In genomic region chr1:153550398-153550758, GRCh38 we compare ENCODE assay signal across 24 cellular contexts. TPM values are rescaled to one million over a fixed set of nuclear protein-coding genes. Genes with fewer than 3 reads are reported as not detected.
A peak's percentile ranks its signal among the peaks of the same experiment; 100 is the strongest.
DNase-seq lines count a peak whose midpoint lies in the region; ATAC-seq and TF ChIP-seq lines count a peak whose summit lies in the region.
"Had no signal": no experiment of that assay in that cellular context is flagged by ENCODE, and none has a peak within 500 bp of the region (broad histone marks: within the 10 kb centered on the region; RNA-seq: fewer than 3 reads in every experiment).

No MANE protein-coding gene starts in this region.

- peaks cover 2% of the 10 kb centered on the region for H3K36me3 Mint-ChIP-seq in T-helper 2 cell treated with Interferon-gamma antibody and Interleukin-4, amounts not matched to agents 5 μg/mL and 100 μg/mL, for 36 hours (ENCODE audit: low read depth)
- H3K36me3 Mint-ChIP-seq in mesothelial cell of epicardium (no peaks in the 10 kb centered on the region), Calu3 (ENCODE audit: insufficient read depth, unreplicated experiment) (peaks cover 12% of the 10 kb centered on the region)

- BruUV-seq in mammary epithelial cell (replicated peaks; lab: Mats Ljungman, UMichigan): no TSS peak
- no TSS peak for BruUV-seq in Calu3 (replicated peaks; lab: Mats Ljungman, UMichigan)

- H3K9me3 Mint-ChIP-seq in T-helper 2 cell treated with Interferon-gamma antibody and Interleukin-4, amounts not matched to agents 5 μg/mL and 100 μg/mL, for 36 hours: no peaks in the 10 kb centered on the region
- H3K9me3 Mint-ChIP-seq in mesothelial cell of epicardium (no peaks in the 10 kb centered on the region), Calu3 (ENCODE audit: low read depth, unreplicated experiment) (no peaks in the 10 kb centered on the region)
- H3K9me3 Mint-ChIP-seq: immature natural killer cell had no signal

- peaks cover 35% of the 10 kb centered on the region for H3K4me1 Mint-ChIP-seq in T-helper 2 cell treated with Interferon-gamma antibody and Interleukin-4, amounts not matched to agents 5 μg/mL and 100 μg/mL, for 36 hours (ENCODE audit: low read depth)
- H3K4me1 Mint-ChIP-seq in mesothelial cell of epicardium (peaks cover 65% of the 10 kb centered on the region), Calu3 (ENCODE audit: low read depth, unreplicated experiment) (peaks cover 52% of the 10 kb centered on the region)

- ATAC-seq in upper lobe of left lung (ENCODE audit: low FRiP score in 2 of 2): no peak
- ATAC-seq: activated CD8-positive, alpha-beta memory T cell treated with anti-CD3 and anti-CD28 coated beads, Interleukin-2, amount 10 ng/mL, durations not matched to agents 7 days and 5 days; right cardiac atrium had no signal

- no peak for DNase-seq in T-helper 2 cell treated with Interferon-gamma antibody and Interleukin-4, amounts not matched to agents 5 μg/mL and 100 μg/mL, for 36 hours (ENCODE audit: low spot score)
- DNase-seq in T-helper 2 cell: no peak
- DNase-seq in mammary epithelial cell: no peak
- DNase-seq in mesothelial cell of epicardium (ENCODE audit: low spot score in 2 of 2, unreplicated experiment in 2 of 2): no peak
- no peak for DNase-seq in upper lobe of left lung
- DNase-seq in Calu3: no peak
- DNase-seq in NCI-H748 (lab: John Stamatoyannopoulos, UW; ENCODE audit: unreplicated experiment): no peak
- no peak for DNase-seq in NCI-H345 (lab: John Stamatoyannopoulos, UW)
- DNase-seq: activated CD8-positive, alpha-beta memory T cell treated with anti-CD3 and anti-CD28 coated beads, Interleukin-2, amount 10 ng/mL, durations not matched to agents 7 days and 5 days; activated gamma-delta T cell; cortex of kidney; DMS79 treated with DMSO at 0.1 percent for 48 hours; glutamatergic neuron; immature natural killer cell; NCI-H1092; NCI-H2171; NK-92 treated with Interleukin-12 subunit alpha and Interleukin-12 subunit beta, amount 100 ng/mL, for 24 hours; nucleus accumbens; right cardiac atrium; stimulated activated CD4-positive, alpha-beta T cell treated with anti-CD3 and anti-CD28 coated beads, Interleukin-2, amount 100 ng/mL, for 24 hours; WERI-Rb-1 had no signal

- no peak overlapping the region for H3K9ac ChIP-seq in mammary epithelial cell (ENCODE audit: insufficient read depth, low read length)

- no peaks in the 10 kb centered on the region for H3K27me3 Mint-ChIP-seq in T-helper 2 cell treated with Interferon-gamma antibody and Interleukin-4, amounts not matched to agents 5 μg/mL and 100 μg/mL, for 36 hours (ENCODE audit: low read depth)
- no peaks in the 10 kb centered on the region for H3K27me3 Mint-ChIP-seq in mesothelial cell of epicardium (ENCODE audit: low read depth)
- H3K27me3 Mint-ChIP-seq in Calu3 (ENCODE audit: unreplicated experiment): no peaks in the 10 kb centered on the region

- H3K36me3 ChIP-seq in mammary epithelial cell (ENCODE audit: insufficient read depth, low read length) (peaks cover 18% of the 10 kb centered on the region), upper lobe of left lung (no peaks in the 10 kb centered on the region)
- H3K36me3 ChIP-seq: WERI-Rb-1 had no signal

- H3K4me2 ChIP-seq in mammary epithelial cell (ENCODE audit: insufficient read depth, low read depth, low read length): no peak overlapping the region

- H2AFZ ChIP-seq in mammary epithelial cell (ENCODE audit: low read depth, low read length): no peak overlapping the region

- peak overlapping the region; percentile 21 for H3K27ac Mint-ChIP-seq in T-helper 2 cell treated with Interferon-gamma antibody and Interleukin-4, amounts not matched to agents 5 μg/mL and 100 μg/mL, for 36 hours
- H3K27ac Mint-ChIP-seq in mesothelial cell of epicardium: peak overlapping the region; percentile 37
- H3K27ac Mint-ChIP-seq in Calu3 (ENCODE audit: unreplicated experiment): no peak overlapping the region
- H3K27ac Mint-ChIP-seq: activated CD8-positive, alpha-beta memory T cell treated with anti-CD3 and anti-CD28 coated beads, Interleukin-2, amount 10 ng/mL, durations not matched to agents 7 days and 5 days had no signal

- intact Hi-C loops in mammary epithelial cell (cut with micrococcal nuclease) (no loop called here), Calu3 (cut with micrococcal nuclease; ENCODE audit: unreplicated experiment) (no loop called here)

- no peak overlapping the region for H3K4me3 Mint-ChIP-seq in T-helper 2 cell treated with Interferon-gamma antibody and Interleukin-4, amounts not matched to agents 5 μg/mL and 100 μg/mL, for 36 hours
- H3K4me3 Mint-ChIP-seq in mesothelial cell of epicardium (no peak overlapping the region), Calu3 (ENCODE audit: low read depth, unreplicated experiment) (no peak overlapping the region)
- H3K4me3 Mint-ChIP-seq: activated CD8-positive, alpha-beta memory T cell treated with anti-CD3 and anti-CD28 coated beads, Interleukin-2, amount 10 ng/mL, durations not matched to agents 7 days and 5 days; immature natural killer cell had no signal

- H3K4me3 ChIP-seq in mammary epithelial cell (replicated peaks in 1 of 3; ENCODE audit: insufficient read depth in 1 of 3, low read depth in 2 of 3, low read length in 3 of 3): no peak overlapping the region
- no peak overlapping the region for H3K4me3 ChIP-seq in upper lobe of left lung

- TF ChIP-seq POLR2A in upper lobe of left lung (IDR thresholded peaks at IDR 0.05): no peak

- H3K27ac ChIP-seq in mammary epithelial cell (ENCODE audit: insufficient read depth, low read depth, low read length) (peak overlapping the region; percentile 28), upper lobe of left lung (peak overlapping the region; percentile 24 to 71 (median 68))
- H3K27ac ChIP-seq: 22Rv1, C4-2B, WERI-Rb-1 had no signal

- H3K27me3 ChIP-seq in mammary epithelial cell (ENCODE audit: insufficient read depth, low read length) (no peaks in the 10 kb centered on the region), upper lobe of left lung (no peaks in the 10 kb centered on the region)

- in situ Hi-C loops in mammary epithelial cell (cut with MboI; ENCODE audit: low sequenced_read_pairs in 2 of 2): no loop called here

- no peak for TF ChIP-seq CTCF in mammary epithelial cell (conservative IDR thresholded peaks at IDR 0.05 in 1 of 2, IDR thresholded peaks at IDR 0.05 in 1 of 2; ENCODE audit: extremely low read depth in 1 of 2, insufficient read depth in 1 of 2, low read depth in 1 of 2, low read length in 2 of 2)
- no peak for TF ChIP-seq CTCF in mesothelial cell of epicardium (IDR thresholded peaks at IDR 0.05; ENCODE audit: unreplicated experiment)
- no peak for TF ChIP-seq CTCF in upper lobe of left lung (IDR thresholded peaks at IDR 0.05)
- no peak for TF ChIP-seq CTCF in Calu3 (IDR thresholded peaks at IDR 0.05; ENCODE audit: unreplicated experiment)

- H3K9me3 ChIP-seq in mammary epithelial cell (replicated peaks; ENCODE audit: insufficient read depth, low read length) (no peaks in the 10 kb centered on the region), upper lobe of left lung (no peaks in the 10 kb centered on the region)

- TF ChIP-seq EP300 in upper lobe of left lung (IDR thresholded peaks at IDR 0.05): no peak

- CTCF ChIA-PET in mammary epithelial cell (lab: Charles Lee; ENCODE audit: low non-redundant PET): interaction anchor here (0.8 kb wide), 1 partner anchor 17 kb away, joined by 3 read pairs; no protein-coding TSS in a partner anchor
- CTCF ChIA-PET in Calu3 (lab: Charles Lee): no interaction called here

- WGBS in mammary epithelial cell (ENCODE audit: low coverage, missing lambda C conversion rate): 11% methylated on average over 4 of the region's 4 CpGs
- WGBS in upper lobe of left lung, 2 donors: 90 to 97% methylated on average over 4 of the region's 4 CpGs

- dilution Hi-C loops in mammary epithelial cell (cut with HindIII; ENCODE audit: low sequenced_read_pairs): no loop called here

- peaks cover 53% of the 10 kb centered on the region for H3K4me1 ChIP-seq in mammary epithelial cell (ENCODE audit: insufficient read depth, low read length)
- H3K4me1 ChIP-seq in upper lobe of left lung: peaks cover 58 to 88% (median 77%) of the 10 kb centered on the region in 4 donors

- H3K79me2 ChIP-seq in mammary epithelial cell (ENCODE audit: insufficient read depth, low read length): no peaks in the 10 kb centered on the region

- no peaks in the 10 kb centered on the region for H4K20me1 ChIP-seq in mammary epithelial cell (ENCODE audit: insufficient read depth, low read length)

RNA-seq across cellular contexts. Expression of gene S100A3, which starts 1.3 kb away (rescaled TPM):
- 10 to 100 TPM in 1 of 2 donors, 1 to 10 TPM in 1; 3.5 to 58.6 TPM for total RNA-seq in mammary epithelial cell
- 46.1 TPM for polyA plus RNA-seq in mammary epithelial cell
- 17.4 TPM for polyA minus RNA-seq in mammary epithelial cell
- not detected in 3 replicates for total RNA-seq in mesothelial cell of epicardium
- total RNA-seq in upper lobe of left lung: 1 to 10 TPM in 5 of 6 donors, not detected in 1; 2.0 to 4.4 (median 2.1) TPM
- total RNA-seq in Calu3 (2022): not detected in 2 replicates
- total RNA-seq: activated CD8-positive, alpha-beta memory T cell treated with anti-CD3 and anti-CD28 coated beads, Interleukin-2, amount 10 ng/mL, durations not matched to agents 7 days and 5 days had no signal
- polyA plus RNA-seq: immature natural killer cell had no signal

RNA-seq across cellular contexts. Expression of gene S100A4, which starts 4.8 kb away (rescaled TPM):
- total RNA-seq in mammary epithelial cell: 1 to 10 TPM; 4.3 to 9.9 TPM
- 24.2 TPM for polyA plus RNA-seq in mammary epithelial cell
- polyA minus RNA-seq in mammary epithelial cell: not detected
- total RNA-seq in mesothelial cell of epicardium: 7.8 to 12.7 TPM (median 10.2 TPM) in 3 replicates
- total RNA-seq in upper lobe of left lung: 100 to 1,000 TPM; 234 to 983 (median 633) TPM
- 19.8 and 20.5 TPM in 2 replicates for total RNA-seq in Calu3 (2022)

RNA-seq across cellular contexts. Expression of gene S100A5, which starts 9.6 kb away (rescaled TPM):
- not detected for total RNA-seq in mammary epithelial cell
- polyA plus RNA-seq in mammary epithelial cell: 0.34 TPM
- polyA minus RNA-seq in mammary epithelial cell: not detected
- not detected in 3 replicates for total RNA-seq in mesothelial cell of epicardium
- total RNA-seq in upper lobe of left lung: not detected
- not detected in 2 replicates for total RNA-seq in Calu3 (2022)
- total RNA-seq: aorta, right cardiac atrium had no signal
- polyA plus RNA-seq: aorta, right cardiac atrium had no signal

RNA-seq across cellular contexts. Expression of gene S100A6, which starts 14.6 kb away (rescaled TPM):
- total RNA-seq in mammary epithelial cell (1,000 to 10,000 TPM; 1,155 to 2,455 TPM), mesothelial cell of epicardium (2.4 to 4.4 TPM (median 3.9 TPM) in 3 replicates), upper lobe of left lung (1,000 to 10,000 TPM in 3 of 6 donors, 100 to 1,000 TPM in 3; 399 to 1,595 (median 925) TPM), Calu3 (2022) (1,521 and 2,023 TPM in 2 replicates)
- polyA plus RNA-seq in mammary epithelial cell: 2,730 TPM
- 719 TPM for polyA minus RNA-seq in mammary epithelial cell

RNA-seq across cellular contexts. Expression of gene S100A2, which starts 15.3 kb away (rescaled TPM):
- total RNA-seq in mammary epithelial cell: over 10,000 TPM in 1 of 2 donors, 1,000 to 10,000 TPM in 1; 2,255 to 12,622 TPM
- 15,689 TPM for polyA plus RNA-seq in mammary epithelial cell
- 4,465 TPM for polyA minus RNA-seq in mammary epithelial cell
- 0.43 to 0.51 TPM in 2 of 3 replicates, not detected in the other for total RNA-seq in mesothelial cell of epicardium
- 10 to 100 TPM in 2 of 6 donors, 1 to 10 TPM in 3, not detected in 1; 2.0 to 12.0 (median 7.9) TPM for total RNA-seq in upper lobe of left lung
- total RNA-seq in Calu3 (2022): 11.1 and 14.1 TPM in 2 replicates

Comparison
In these comparisons a context has a peak if more than half of its experiments do, and no peak if none do; other contexts are left out.
1. RNA of gene S100A4, which starts 4.8 kb away (total RNA-seq): 234 to 983 TPM in upper lobe of left lung; 19.8 to 20.5 TPM in Calu3, 4.3 to 9.9 TPM in mammary epithelial cell and 7.8 to 12.7 TPM in mesothelial cell of epicardium; every median in the first group is over 10 times any median in the second.